8 cellular contexts compared by ENCODE assay signal in the genomic region with DNA sequence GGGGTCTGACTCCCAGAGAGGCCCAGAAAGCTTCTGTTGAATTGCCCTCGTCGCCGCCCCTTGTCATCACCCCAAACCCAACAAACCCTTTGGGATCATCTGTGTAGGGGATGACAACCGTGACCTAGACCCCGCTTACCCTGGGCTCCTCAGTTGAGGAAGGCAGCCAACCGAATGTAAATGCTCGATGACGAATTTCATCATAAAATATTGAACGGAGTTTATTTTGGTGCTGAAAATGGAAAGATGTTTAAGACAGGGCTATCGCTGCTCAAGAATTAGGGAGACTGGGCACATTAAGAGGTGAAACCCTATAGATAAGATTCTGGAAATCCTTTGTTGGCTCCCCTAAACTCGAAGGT. TPM values are rescaled to one million over a fixed set of nuclear protein-coding genes. Genes with fewer than 3 reads are reported as not detected.
DNase-seq lines count a peak whose midpoint lies in the region; FAIRE-seq and TF ChIP-seq lines count a peak whose summit lies in the region.

No MANE protein-coding gene starts in this region.

- H2BK5ac ChIP-seq in H9 (ENCODE audit: insufficient read length, low read length), result no peak overlapping the region

- H2BK15ac ChIP-seq in H9 (ENCODE audit: low read depth, low read length), result no peak overlapping the region

- no peaks in the 10 kb centered on the region for H3K27me3 Mint-ChIP-seq in H9 (ENCODE audit: low read depth)

- H3K4me1 ChIP-seq in H9 (ENCODE audit: insufficient read depth, low read length) (no peaks in the 10 kb centered on the region), SJCRH30 (no peaks in the 10 kb centered on the region), prostate gland (replicated peaks) (no peaks in the 10 kb centered on the region)

- H3K4me1 Mint-ChIP-seq in H9, result peaks cover 18 to 24% of the 10 kb centered on the region in 2 experiments

- no peak overlapping the region for H2BK20ac ChIP-seq in H9 (ENCODE audit: low read depth, low read length, poor library complexity, severe bottlenecking)

- H4K20me1 ChIP-seq in H9 (ENCODE audit: control insufficient read depth, insufficient read depth, insufficient read length), result no peaks in the 10 kb centered on the region

- H3K23ac ChIP-seq in H9 (ENCODE audit: insufficient read length, low read depth, low read length), result no peak overlapping the region

- H2AK5ac ChIP-seq in H9 (ENCODE audit: insufficient read length, low read length), result no peak overlapping the region

- H3K4me2 ChIP-seq in H9 (ENCODE audit: insufficient read depth, insufficient read length, low read length), result peak overlapping the region; percentile 90

- H3K27ac ChIP-seq in H9 (ENCODE audit: insufficient read length, low read depth, low read length) (no peak overlapping the region), SJCRH30 (peak overlapping the region; percentile 93), prostate gland (peak overlapping the region; percentile 89 to 94)

- no peak for FAIRE-seq in RCC 7860 (lab: Jason Lieb, UNC)

- no peak overlapping the region for H2AFZ ChIP-seq in H9 (ENCODE audit: low read length)

- no peak for TF ChIP-seq POLR2A in prostate gland (IDR thresholded peaks at IDR 0.05)

- H3T11ph ChIP-seq in H9 (ENCODE audit: low read length), result no peak overlapping the region

- peak overlapping the region; percentile 92 for H3K9ac ChIP-seq in H9 (ENCODE audit: extremely low read depth, insufficient read length, low read length)

- H3K36me3 ChIP-seq in GM06990 (ENCODE audit: control insufficient read depth, insufficient read depth, low read length) (no peaks in the 10 kb centered on the region; the same call in 1 of the 2 replicates), SJCRH30 (peaks cover 3% of the 10 kb centered on the region; the same call in 1 of the 2 replicates), prostate gland (no peaks in the 10 kb centered on the region)

- H2BK120ac ChIP-seq in H9 (ENCODE audit: low read depth, low read length, poor library complexity, severe bottlenecking), result no peak overlapping the region

- no peaks in the 10 kb centered on the region for H3K79me1 ChIP-seq in H9 (ENCODE audit: insufficient read depth, low read depth, low read length, poor library complexity, severe bottlenecking)

- H3K79me2 ChIP-seq in H9 (ENCODE audit: insufficient read depth, low read length), result peaks cover 2% of the 10 kb centered on the region; the same call in 1 of the 2 replicates

- H3K4me3 ChIP-seq in GM06990 (replicated peaks; ENCODE audit: low read depth, low read length) (peak overlapping the region; percentile 74), SJCRH30 (peak overlapping the region; percentile 98), prostate gland (peak overlapping the region; percentile 75 to 84)

- peaks cover 4% of the 10 kb centered on the region for H3K23me2 ChIP-seq in H9 (ENCODE audit: insufficient read length, low read depth, low read length, poor library complexity, severe bottlenecking)

- WGBS in H9 (ENCODE audit: extremely low coverage, insufficient read length, low lambda C conversion rate), result no CpG with 5 or more reads among the region's 11 CpGs
- 0% methylated on average over 11 of the region's 11 CpGs for WGBS in prostate gland

- TF ChIP-seq CTCF in GM06990 (IDR thresholded peaks at IDR 0.05; ENCODE audit: insufficient read depth, low read length, poor library complexity, severe bottlenecking) (no peak), H9 (conservative IDR thresholded peaks at IDR 0.05) (no peak), prostate gland (IDR thresholded peaks at IDR 0.05) (no peak)

- H3K9me3 ChIP-seq in H9 (ENCODE audit: control insufficient read depth, low read depth, low read length) (no peaks in the 10 kb centered on the region), SJCRH30 (replicated peaks) (no peaks in the 10 kb centered on the region), prostate gland (no peaks in the 10 kb centered on the region)

- peaks cover 0 to 9% (median 5%) of the 10 kb centered on the region in 3 experiments; a peak in 3 of 7 replicates for H3K36me3 Mint-ChIP-seq in H9 (ENCODE audit: insufficient read depth in 1 of 3, low read depth in 3 of 3)

- H2BK12ac ChIP-seq in H9 (ENCODE audit: insufficient read length, low read depth, low read length), result no peak overlapping the region

- H3K18ac ChIP-seq in H9 (ENCODE audit: insufficient read length, low read depth, low read length), result no peak overlapping the region

- peak overlapping the region; percentile 58 to 94 (median 66); a peak in 3 of 7 replicates for H3K27ac Mint-ChIP-seq in H9

- no peaks in the 10 kb centered on the region for H3K27me3 ChIP-seq in GM06990 (replicated peaks; ENCODE audit: control insufficient read depth, insufficient read depth, low read length)
- no peaks in the 10 kb centered on the region for H3K27me3 ChIP-seq in H9 (ENCODE audit: insufficient read depth, low read length)
- no peaks in the 10 kb centered on the region for H3K27me3 ChIP-seq in SJCRH30
- no peaks in the 10 kb centered on the region for H3K27me3 ChIP-seq in prostate gland (replicated peaks; ENCODE audit: insufficient read depth)

- H4K91ac ChIP-seq in H9 (ENCODE audit: insufficient read length, low read depth, low read length), result no peak overlapping the region

- DNase-seq in GM06990 (ENCODE audit: extremely low read depth, insufficient read length), result no peak
- DNase-seq in H9, result no peak
- DNase-seq in SJCRH30, result no peak
- DNase-seq in fibroblast of peridontal ligament (ENCODE audit: extremely low read depth), result peak; percentile 25
- no peak for DNase-seq in prostate gland (ENCODE audit: low spot score)
- no peak for DNase-seq in NCI-H187 treated with DMSO at 0.1 percent for 48 hours (lab: John Stamatoyannopoulos, UW)
- no peak for DNase-seq in RCC 7860 (ENCODE audit: low spot score)
- no peak for DNase-seq in HUDEP-2 (lab: John Stamatoyannopoulos, UW; ENCODE audit: unreplicated experiment in 76 of 76)

- H4K8ac ChIP-seq in H9 (replicated peaks; ENCODE audit: insufficient read length, low read depth, low read length), result no peak overlapping the region

- H3K4ac ChIP-seq in H9 (ENCODE audit: low read depth, low read length), result no peak overlapping the region

- no peak overlapping the region for H4K5ac ChIP-seq in H9 (ENCODE audit: insufficient read length, low read depth, low read length)

- no peak overlapping the region for H3K14ac ChIP-seq in H9 (ENCODE audit: insufficient read depth, low read length)

- intact Hi-C loops in prostate gland (cut with DNase I), result no loop called here

- H3K9me3 Mint-ChIP-seq in H9, result no peaks in the 10 kb centered on the region

- H3K4me3 Mint-ChIP-seq in H9, result peak overlapping the region; percentile 92 to 96

- H3K56ac ChIP-seq in H9 (ENCODE audit: insufficient read length, low read depth, low read length), result no peak overlapping the region

RNA-seq across cellular contexts. Expression of gene ACTR10, which starts 0.5 kb away (rescaled TPM):
- total RNA-seq in H9 (2021) (38.4 and 41.0 TPM in 2 replicates), prostate gland (100 to 1,000 TPM in 1 of 2 donors, 10 to 100 TPM in 1; 63.2 to 105 TPM)
- total RNA-seq in SJCRH30 (2014; rRNA removed; shearing (Covaris generic)), result 58.7 and 63.2 TPM in 2 replicates

RNA-seq across cellular contexts. Expression of gene PSMA3, which starts 44.2 kb away (rescaled TPM):
- total RNA-seq in H9 (2021), result 340 and 342 TPM in 2 replicates
- 183 and 193 TPM in 2 replicates for total RNA-seq in SJCRH30 (2014; rRNA removed; shearing (Covaris generic))
- 10 to 100 TPM; 76.8 to 93.7 TPM for total RNA-seq in prostate gland

RNA-seq across cellular contexts. Expression of gene ARMH4, which starts 48.4 kb away (rescaled TPM):
- 38.7 and 42.6 TPM in 2 replicates for total RNA-seq in H9 (2021)
- total RNA-seq in SJCRH30 (2014; rRNA removed; shearing (Covaris generic)), result 0.45 and 1.3 TPM in 2 replicates
- total RNA-seq in prostate gland, result 10 to 100 TPM in 1 of 2 donors, 1 to 10 TPM in 1; 2.4 to 45.1 TPM
